1 cellular context compared by ENCODE assay signal in genomic region chr19:4061178-4061682, GRCh38.
TF ChIP-seq lines count a peak whose summit lies in the region.

No MANE protein-coding gene starts in this region.

TF ChIP-seq in GM12878, 131 proteins besides CTCF, POLR2A, EP300 and RAD21 (continued from another document):
- TF ChIP-seq ZBTB40 (IDR thresholded peaks at IDR 0.05; ENCODE audit: borderline replicate concordance) (no peak), BCL3 (IDR thresholded peaks at IDR 0.05; ENCODE audit: borderline replicate concordance, insufficient read depth, low read depth, low read length, poor library complexity, severe bottlenecking) (no peak), EZH2 (IDR thresholded peaks at IDR 0.05; ENCODE audit: borderline replicate concordance, control insufficient read depth, low read depth, low read length) (no peak), BACH1 (IDR thresholded peaks at IDR 0.05; ENCODE audit: borderline replicate concordance) (peak; percentile 54; the same call in 1 of the 2 replicates), YY1 (IDR thresholded peaks at IDR 0.05; ENCODE audit: low read depth, low read length) (peak; percentile 56; the same call in 1 of the 2 replicates), CBFB (IDR thresholded peaks at IDR 0.05; ENCODE audit: low read depth) (no peak), PAX8 (IDR thresholded peaks at IDR 0.05) (no peak), USF2 (IDR thresholded peaks at IDR 0.05; ENCODE audit: borderline replicate concordance, low read depth, low read length) (no peak), ZBTB11 (CRISPR knock-in tag; IDR thresholded peaks at IDR 0.05) (no peak), NRF1 (conservative IDR thresholded peaks at IDR 0.05; ENCODE audit: low read depth, low read length) (no peak), POLR2AphosphoS5 (IDR thresholded peaks at IDR 0.05; ENCODE audit: low read length) (0 out of 2 replicates have a peak, but pooled peaks have one; percentile 60), CEBPZ (IDR thresholded peaks at IDR 0.05; ENCODE audit: low read depth, low read length) (no peak), ESRRA (IDR thresholded peaks at IDR 0.05; ENCODE audit: low read length) (no peak), E2F4 (IDR thresholded peaks at IDR 0.05; ENCODE audit: low read depth, low read length) (no peak), MEF2B (IDR thresholded peaks at IDR 0.05; ENCODE audit: partially characterized antibody, poor library complexity, severe bottlenecking) (no peak), BHLHE40 (IDR thresholded peaks at IDR 0.05; ENCODE audit: borderline replicate concordance in 1 of 2, low read depth in 2 of 2, low read length in 1 of 2) (peak in 1 of 2 experiments; percentile 33; a peak in 1 of 4 replicates), POLR2AphosphoS2 (IDR thresholded peaks at IDR 0.05; ENCODE audit: low read depth, low read length) (0 out of 2 replicates have a peak, but pooled peaks have one; percentile 41), ZZZ3 (IDR thresholded peaks at IDR 0.05; ENCODE audit: control insufficient read depth, insufficient read length, low read depth) (no peak), CREM (IDR thresholded peaks at IDR 0.05; ENCODE audit: low read depth) (no peak), TCF3 (IDR thresholded peaks at IDR 0.05; ENCODE audit: borderline replicate concordance, insufficient read depth, low read depth, low read length) (no peak), IRF5 (IDR thresholded peaks at IDR 0.05; ENCODE audit: borderline replicate concordance) (no peak), DPF2 (IDR thresholded peaks at IDR 0.05) (0 out of 2 replicates have a peak, but pooled peaks have one; percentile 8)
